Comparison of ENCODE assay signal across 21 cellular contexts in genomic region chr16:64253525-64253924, GRCh38.
DNase-seq lines count a peak whose midpoint lies in the region; ATAC-seq and TF ChIP-seq lines count a peak whose summit lies in the region.
"Had no signal": no experiment of that assay in that cellular context is flagged by ENCODE, and none has a peak within 500 bp of the region (broad histone marks: within the 10 kb centered on the region; RNA-seq: fewer than 3 reads in every experiment).

No MANE protein-coding gene starts in this region.

- H3K4me2 ChIP-seq in Karpas-422 (ENCODE audit: low read depth, low read length, poor library complexity, severe bottlenecking), result no peak overlapping the region
- no peak overlapping the region for H3K4me2 ChIP-seq in OCI-LY7 (ENCODE audit: low read length)

- H3K27me3 ChIP-seq in Karpas-422 (ENCODE audit: low read length) (no peaks in the 10 kb centered on the region), brain microvascular endothelial cell (replicated peaks) (no peaks in the 10 kb centered on the region), esophagus muscularis mucosa (no peaks in the 10 kb centered on the region), H7 (ENCODE audit: control insufficient read depth, insufficient read depth, low read length) (no peaks in the 10 kb centered on the region)

- H4K20me1 ChIP-seq in Karpas-422 (ENCODE audit: insufficient read depth, low read depth, low read length), result no peaks in the 10 kb centered on the region
- H4K20me1 ChIP-seq in OCI-LY7 (ENCODE audit: insufficient read depth, low read length), result no peaks in the 10 kb centered on the region

- no peak overlapping the region for H3K4me3 ChIP-seq in Karpas-422 (ENCODE audit: low read length)
- no peak overlapping the region for H3K4me3 ChIP-seq in OCI-LY7 (ENCODE audit: low read depth, low read length, poor library complexity, severe bottlenecking)
- H3K4me3 ChIP-seq in brain microvascular endothelial cell (ENCODE audit: low read depth, low read length), result no peak overlapping the region
- H3K4me3 ChIP-seq in esophagus muscularis mucosa, result no peak overlapping the region
- no peak overlapping the region for H3K4me3 ChIP-seq in H7 (ENCODE audit: insufficient read depth, low read depth, low read length)

- no peak for TF ChIP-seq EP300 in esophagus muscularis mucosa (IDR thresholded peaks at IDR 0.05)

- no peaks in the 10 kb centered on the region for H3K36me3 ChIP-seq in Karpas-422 (ENCODE audit: insufficient read depth, low read length)
- no peaks in the 10 kb centered on the region; the same call in 1 of the 2 replicates for H3K36me3 ChIP-seq in OCI-LY7 (ENCODE audit: insufficient read depth, low read length)
- no peaks in the 10 kb centered on the region for H3K36me3 ChIP-seq in brain microvascular endothelial cell (replicated peaks)
- no peaks in the 10 kb centered on the region for H3K36me3 ChIP-seq in esophagus muscularis mucosa
- H3K36me3 ChIP-seq in H7 (replicated peaks; ENCODE audit: control insufficient read depth, insufficient read depth, low read length), result no peaks in the 10 kb centered on the region

- H3K79me2 ChIP-seq in Karpas-422 (ENCODE audit: low read length) (no peaks in the 10 kb centered on the region), OCI-LY7 (ENCODE audit: insufficient read depth, low read depth, low read length) (no peaks in the 10 kb centered on the region)

- CTCF ChIA-PET in OCI-LY7 (lab: Charles Lee; ENCODE audit: unreplicated experiment), result no interaction called here

- in situ Hi-C loops in brain microvascular endothelial cell (cut with HindIII; ENCODE audit: low pct_ligation_motif_present, low sequenced_read_pairs), result no loop called here

- POLR2A ChIA-PET in OCI-LY7 (lab: Charles Lee), result interaction anchor here (1.5 kb wide), 1 partner anchor 12 kb away, joined by 4 read pairs; no protein-coding TSS in a partner anchor

- intact Hi-C loops in OCI-LY7 (cut with micrococcal nuclease; ENCODE audit: unreplicated experiment) (no loop called here), esophagus muscularis mucosa (cut with DNase I) (no loop called here)

- WGBS in esophagus muscularis mucosa, result 91% methylated on average over 3 of the region's 3 CpGs

- H3K9me2 ChIP-seq in Karpas-422 (replicated peaks; ENCODE audit: insufficient read depth, low read length) (no peaks in the 10 kb centered on the region), OCI-LY7 (ENCODE audit: insufficient read depth, low read length) (no peaks in the 10 kb centered on the region)

- peak; percentile 51 for ATAC-seq in GM19463 (IDR thresholded peaks at IDR 0.05; ENCODE audit: unreplicated experiment)
- ATAC-seq in HG02763 (IDR thresholded peaks at IDR 0.05; ENCODE audit: unreplicated experiment), result no peak

- peak overlapping the region; percentile 47 for H2AFZ ChIP-seq in Karpas-422 (ENCODE audit: low read length)
- peak overlapping the region; percentile 15; the same call in 1 of the 2 replicates for H2AFZ ChIP-seq in OCI-LY7 (ENCODE audit: low read length)

- H3K9me3 ChIP-seq in Karpas-422 (ENCODE audit: low read length) (no peaks in the 10 kb centered on the region), OCI-LY7 (ENCODE audit: low read length) (no peaks in the 10 kb centered on the region), esophagus muscularis mucosa (no peaks in the 10 kb centered on the region)

- peaks cover 87% of the 10 kb centered on the region for H3K4me1 ChIP-seq in Karpas-422 (ENCODE audit: low read length)
- H3K4me1 ChIP-seq in OCI-LY7 (ENCODE audit: insufficient read depth, low read length, poor library complexity, severe bottlenecking), result no peaks in the 10 kb centered on the region
- H3K4me1 ChIP-seq in esophagus muscularis mucosa, result peaks cover 4 to 8% (median 5%) of the 10 kb centered on the region in 4 donors

- no peak for TF ChIP-seq POLR2A in esophagus muscularis mucosa (IDR thresholded peaks at IDR 0.05; ENCODE audit: low read depth)

- 0 out of 2 replicates have a peak overlapping the region, but pooled peaks have one; percentile 7 for H3K27ac ChIP-seq in Karpas-422 (ENCODE audit: low read length)
- no peak overlapping the region for H3K27ac ChIP-seq in OCI-LY7 (ENCODE audit: low read depth, low read length, poor library complexity, severe bottlenecking)
- no peak overlapping the region for H3K27ac ChIP-seq in brain microvascular endothelial cell
- H3K27ac ChIP-seq in esophagus muscularis mucosa (replicated peaks in 1 of 4), result no peak overlapping the region
- H3K27ac ChIP-seq: C4-2B had no signal

- DNase-seq in Karpas-422 (no peak), OCI-LY7 (ENCODE audit: low spot score) (no peak), brain microvascular endothelial cell (peak; percentile 13), esophagus muscularis mucosa (ENCODE audit: extremely low spot score) (no peak), NCI-H748 (lab: John Stamatoyannopoulos, UW; ENCODE audit: unreplicated experiment) (no peak), H7 (no peak)
- DNase-seq: Calu3; CD8-positive, alpha-beta memory T cell; GDM1; Kasumi-1; NCI-H1092 treated with DMSO at 0.1 percent for 48 hours; NCI-H1436 treated with DMSO at 0.1 percent for 48 hours; NCI-H2029; NCI-H345; NCI-H524; NCI-H82; Right ventricle myocardium superior; SW 1271 had no signal

- TF ChIP-seq CTCF in OCI-LY7 (conservative IDR thresholded peaks at IDR 0.05; ENCODE audit: low read length), result no peak
- no peak for TF ChIP-seq CTCF in brain microvascular endothelial cell (IDR thresholded peaks at IDR 0.05; ENCODE audit: low read depth, low read length, missing control alignments)
- TF ChIP-seq CTCF in esophagus muscularis mucosa (IDR thresholded peaks at IDR 0.05), result no peak

- no TSS peak for BruUV-seq in OCI-LY7 (replicated peaks; lab: Mats Ljungman, UMichigan)

- H3K9ac ChIP-seq in Karpas-422 (ENCODE audit: low read length), result no peak overlapping the region
